ENCODE assay signal across 9 cellular contexts in genomic region chr6:163782436-163783003, GRCh38.
DNase-seq lines count a peak whose midpoint lies in the region; ATAC-seq and TF ChIP-seq lines count a peak whose summit lies in the region.
"Had no signal": no experiment of that assay in that cellular context is flagged by ENCODE, and none has a peak within 500 bp of the region (broad histone marks: within the 10 kb centered on the region; RNA-seq: fewer than 3 reads in every experiment).

No MANE protein-coding gene starts in this region.

- H3K27me3 ChIP-seq in IMR-90 (ENCODE audit: control insufficient read depth, insufficient read depth, low read length) (peaks cover 2% of the 10 kb centered on the region), PC-3 (ENCODE audit: low read length) (0 out of 2 replicates have a peak, but pooled peaks cover 7% of the 10 kb centered on the region), hepatocyte (no peaks in the 10 kb centered on the region), H7 (ENCODE audit: control insufficient read depth, insufficient read depth, low read length) (no peaks in the 10 kb centered on the region)

- dilution Hi-C loops in IMR-90 (cut with HindIII; ENCODE audit: low sequenced_read_pairs, unreplicated experiment), result no loop called here

- no peaks in the 10 kb centered on the region for H3K79me1 ChIP-seq in IMR-90 (ENCODE audit: low read depth in 1 of 2, low read length in 2 of 2)

- no peak overlapping the region for H2BK15ac ChIP-seq in IMR-90 (ENCODE audit: low read depth, low read length)

- H4K91ac ChIP-seq in IMR-90 (ENCODE audit: insufficient read depth, low read depth, low read length), result no peak overlapping the region

- H2BK5ac ChIP-seq in IMR-90 (ENCODE audit: low read depth, low read length, poor library complexity, severe bottlenecking), result no peak overlapping the region

- H3K18ac ChIP-seq in IMR-90 (ENCODE audit: low read depth, low read length), result no peak overlapping the region

- CTCF ChIA-PET in IMR-90 (lab: Yijun Ruan, JAX), result interaction anchor here (0.6 kb wide), 1 partner anchor 221 kb away, joined by 4 read pairs; no protein-coding TSS in a partner anchor
- CTCF ChIA-PET in PC-3 (lab: Charles Lee), result no interaction called here
- CTCF ChIA-PET in RWPE1 (lab: Yijun Ruan, JAX), result interaction anchor here (0.6 kb wide), 1 partner anchor 897 kb away, joined by 3 read pairs; no protein-coding TSS in a partner anchor

- WGBS in IMR-90 (ENCODE audit: extremely low coverage in 2 of 2, insufficient read length in 1 of 2), 2 experiments, result 88% methylated on average over 4 of the region's 7 CpGs; no CpG with 5 or more reads in 1 of the 2 experiments
- WGBS in hepatocyte (ENCODE audit: low lambda C conversion rate, missing lambda C conversion rate), result 82% methylated on average over 7 of the region's 7 CpGs

- H3K27ac ChIP-seq in IMR-90 (ENCODE audit: insufficient read depth, low read length) (no peak overlapping the region), PC-3 (ENCODE audit: low read length) (no peak overlapping the region), RWPE1 (no peak overlapping the region), hepatocyte (no peak overlapping the region)

- intact Hi-C loops in IMR-90 (cut with micrococcal nuclease) (no loop called here), PC-3 (cut with micrococcal nuclease) (no loop called here)

- no peak overlapping the region for H3K23ac ChIP-seq in IMR-90 (ENCODE audit: low read depth, low read length)

- no peak for TF ChIP-seq POLR2A in IMR-90 (IDR thresholded peaks at IDR 0.05; ENCODE audit: low read depth, low read length)

- H3K9me3 ChIP-seq in IMR-90 (ENCODE audit: control insufficient read depth, insufficient read depth, low read length) (no peaks in the 10 kb centered on the region), PC-3 (ENCODE audit: low read length) (no peaks in the 10 kb centered on the region), hepatocyte (ENCODE audit: low read depth) (no peaks in the 10 kb centered on the region)

- TF ChIP-seq CTCF in IMR-90 (conservative IDR thresholded peaks at IDR 0.05; ENCODE audit: low read depth, low read length), result no peak
- TF ChIP-seq CTCF in PC-3 (conservative IDR thresholded peaks at IDR 0.05; ENCODE audit: low read depth, low read length), result no peak
- TF ChIP-seq CTCF in RWPE1 (conservative IDR thresholded peaks at IDR 0.05; ENCODE audit: low read depth), result no peak
- TF ChIP-seq CTCF in hepatocyte (IDR thresholded peaks at IDR 0.05; ENCODE audit: poor library complexity), result no peak

- H2AFZ ChIP-seq in IMR-90 (replicated peaks; ENCODE audit: low read length, poor library complexity), result peak overlapping the region; percentile 17
- no peak overlapping the region for H2AFZ ChIP-seq in PC-3 (ENCODE audit: low read length)
- no peak overlapping the region for H2AFZ ChIP-seq in hepatocyte

- no peak overlapping the region for H2AK5ac ChIP-seq in IMR-90 (ENCODE audit: low read depth, low read length)

- no peak overlapping the region for H2AK9ac ChIP-seq in IMR-90 (replicated peaks; ENCODE audit: low read depth, low read length, poor library complexity)

- in situ Hi-C loops in IMR-90 (cut with MboI; ENCODE audit: low sequenced_read_pairs), result no loop called here

- H3K4me3 ChIP-seq in IMR-90 (ENCODE audit: insufficient read depth, low read depth, low read length) (no peak overlapping the region), PC-3 (ENCODE audit: low read length) (no peak overlapping the region), hepatocyte (no peak overlapping the region), H7 (ENCODE audit: insufficient read depth, low read depth, low read length) (no peak overlapping the region)

- no peak overlapping the region for H3K56ac ChIP-seq in IMR-90 (ENCODE audit: extremely low read depth, insufficient read depth, low read length)

- no peak overlapping the region for H3K4me2 ChIP-seq in IMR-90 (ENCODE audit: low read depth, low read length)
- H3K4me2 ChIP-seq in PC-3 (ENCODE audit: low read length), result no peak overlapping the region
- H3K4me2 ChIP-seq in hepatocyte, result no peak overlapping the region

- H3F3A ChIP-seq in PC-3 (ENCODE audit: low read length, unreplicated experiment), result no peaks in the 10 kb centered on the region

- no peak overlapping the region for H2BK120ac ChIP-seq in IMR-90 (ENCODE audit: low read depth, low read length)

- no peak overlapping the region for H3K9ac ChIP-seq in IMR-90 (ENCODE audit: low read depth, low read length)
- no peak overlapping the region for H3K9ac ChIP-seq in PC-3 (ENCODE audit: low read length)

- no peak overlapping the region for H2BK20ac ChIP-seq in IMR-90 (ENCODE audit: low read depth, low read length)

- no peaks in the 10 kb centered on the region for H4K20me1 ChIP-seq in IMR-90 (ENCODE audit: insufficient read depth, low read length)
- no peaks in the 10 kb centered on the region for H4K20me1 ChIP-seq in PC-3 (ENCODE audit: low read length)
- no peaks in the 10 kb centered on the region for H4K20me1 ChIP-seq in hepatocyte (ENCODE audit: insufficient read depth, poor library complexity, severe bottlenecking)

- no peak overlapping the region for H4K5ac ChIP-seq in IMR-90 (ENCODE audit: low read depth, low read length)

- H3K4ac ChIP-seq in IMR-90 (ENCODE audit: low read depth, low read length), result no peak overlapping the region

- H3K36me3 ChIP-seq in IMR-90 (ENCODE audit: control insufficient read depth, insufficient read depth, low read length) (no peaks in the 10 kb centered on the region), PC-3 (ENCODE audit: low read depth, low read length) (no peaks in the 10 kb centered on the region), hepatocyte (replicated peaks; ENCODE audit: insufficient read depth, low read depth) (no peaks in the 10 kb centered on the region), H7 (replicated peaks; ENCODE audit: control insufficient read depth, insufficient read depth, low read length) (no peaks in the 10 kb centered on the region)

- H3K79me2 ChIP-seq in PC-3 (ENCODE audit: low read length) (no peaks in the 10 kb centered on the region), hepatocyte (no peaks in the 10 kb centered on the region)

- TF ChIP-seq RAD21 in IMR-90 (IDR thresholded peaks at IDR 0.05; ENCODE audit: low read length), result no peak

- ATAC-seq in GM18498 (IDR thresholded peaks at IDR 0.05; ENCODE audit: unreplicated experiment) (peak; percentile 88), GM21786 (IDR thresholded peaks at IDR 0.05; ENCODE audit: unreplicated experiment) (peak; percentile 93), IMR-90 (ENCODE audit: low read depth) (no peak), PC-3 (no peak)

- no peak overlapping the region for H3K14ac ChIP-seq in IMR-90 (replicated peaks; ENCODE audit: low read depth, low read length)

- DNase-seq in IMR-90 (no peak), iPS-NIHi11 (ENCODE audit: low spot score) (peak; percentile 51), PC-3 (no peak), RWPE1 (ENCODE audit: low spot score) (no peak), hepatocyte (ENCODE audit: low spot score) (no peak), H7 (no peak)
- DNase-seq: NCI-H1417 treated with DMSO at 0.1 percent for 48 hours had no signal

- POLR2A ChIA-PET in IMR-90 (lab: Charles Lee; ENCODE audit: unreplicated experiment), result no interaction called here
- POLR2A ChIA-PET in PC-3 (lab: Charles Lee; ENCODE audit: unreplicated experiment), result no interaction called here
- POLR2A ChIA-PET in RWPE1 (lab: Yijun Ruan, JAX; ENCODE audit: low non-redundant PET), result no interaction called here

- no peaks in the 10 kb centered on the region for H3K9me1 ChIP-seq in IMR-90 (ENCODE audit: insufficient read depth, low read length)

- H3K4me1 ChIP-seq in IMR-90 (ENCODE audit: control insufficient read depth, insufficient read depth, low read length), result no peaks in the 10 kb centered on the region
- no peaks in the 10 kb centered on the region for H3K4me1 ChIP-seq in PC-3 (ENCODE audit: insufficient read depth, low read length)
- H3K4me1 ChIP-seq in hepatocyte (ENCODE audit: insufficient read depth), result no peaks in the 10 kb centered on the region

- BruUV-seq in IMR-90 (replicated peaks; lab: Mats Ljungman, UMichigan) (no TSS peak), PC-3 (replicated peaks; lab: Mats Ljungman, UMichigan) (no TSS peak)

- H3K9me2 ChIP-seq in PC-3 (replicated peaks; ENCODE audit: low read length) (no peaks in the 10 kb centered on the region), hepatocyte (replicated peaks; ENCODE audit: insufficient read depth) (no peaks in the 10 kb centered on the region)

- H4K8ac ChIP-seq in IMR-90 (ENCODE audit: low read depth in 2 of 2, low read length in 2 of 2), result no peak overlapping the region

TF ChIP-seq in IMR-90, 13 proteins besides CTCF, POLR2A, EP300 and RAD21 (continues in another document):
- TF ChIP-seq NFE2L2 (IDR thresholded peaks at IDR 0.05; ENCODE audit: low read depth, low read length), result no peak
- no peak for TF ChIP-seq CHD1 (IDR thresholded peaks at IDR 0.05; ENCODE audit: low read depth, low read length)
- no peak for TF ChIP-seq CEBPB (IDR thresholded peaks at IDR 0.05; ENCODE audit: low read depth, low read length)
- TF ChIP-seq MAFK (IDR thresholded peaks at IDR 0.05; ENCODE audit: low read depth, low read length), result no peak
- no peak for TF ChIP-seq SMC3 (IDR thresholded peaks at IDR 0.05; ENCODE audit: low read depth, low read length)
- TF ChIP-seq MAZ (IDR thresholded peaks at IDR 0.05; ENCODE audit: borderline replicate concordance, low read depth, low read length), result no peak
- no peak for TF ChIP-seq MXI1 (IDR thresholded peaks at IDR 0.05; ENCODE audit: borderline replicate concordance, low read depth, low read length)
- no peak for TF ChIP-seq FOS (IDR thresholded peaks at IDR 0.05; ENCODE audit: low read depth, low read length)
- TF ChIP-seq BHLHE40 (IDR thresholded peaks at IDR 0.05; ENCODE audit: low read depth, low read length), result no peak
- TF ChIP-seq RFX5 (IDR thresholded peaks at IDR 0.05; ENCODE audit: low read depth, low read length), result no peak
- no peak for TF ChIP-seq RCOR1 (IDR thresholded peaks at IDR 0.05; ENCODE audit: insufficient replicate concordance, low read length)
- TF ChIP-seq ELK1 (IDR thresholded peaks at IDR 0.05; ENCODE audit: borderline replicate concordance, low read depth, low read length), result no peak

Comparison
In these comparisons a context has a peak if more than half of its experiments do, and no peak if none do; other contexts are left out.
1. ATAC-seq: peak in GM18498 (single experiment) and GM21786 (single experiment); none in IMR-90 (single experiment) and PC-3 (single experiment).